ENCODE assay signal across 1 cellular context in genomic region chr11:94151903-94152677, GRCh38.
TF ChIP-seq lines count a peak whose summit lies in the region.

No MANE protein-coding gene starts in this region.

TF ChIP-seq in SK-N-SH, 30 proteins besides CTCF, POLR2A, EP300 and RAD21 (continued from another document):
- TF ChIP-seq RFX5 (IDR thresholded peaks at IDR 0.05; ENCODE audit: low read length) (no peak), USF2 (IDR thresholded peaks at IDR 0.05; ENCODE audit: borderline replicate concordance, low read depth, low read length) (no peak), TCF12 (IDR thresholded peaks at IDR 0.05) (peak; percentile 70), CHD2 (IDR thresholded peaks at IDR 0.05; ENCODE audit: low read length, partially characterized antibody) (no peak), SIN3A (IDR thresholded peaks at IDR 0.05; ENCODE audit: borderline replicate concordance, low read depth, low read length) (no peak), TEAD4 (IDR thresholded peaks at IDR 0.05; ENCODE audit: borderline replicate concordance, insufficient read depth) (no peak), YY1 (IDR thresholded peaks at IDR 0.05; ENCODE audit: low read depth) (no peak), SMC3 (IDR thresholded peaks at IDR 0.05; ENCODE audit: low read depth, low read length) (no peak), FOXJ3 (CRISPR knock-in tag; IDR thresholded peaks at IDR 0.05) (no peak), MXI1 (IDR thresholded peaks at IDR 0.05; ENCODE audit: low read depth, low read length) (no peak), JUND (IDR thresholded peaks at IDR 0.05) (peak; percentile 92), GABPA (IDR thresholded peaks at IDR 0.05; ENCODE audit: low read depth) (no peak), USF1 (IDR thresholded peaks at IDR 0.05; ENCODE audit: borderline replicate concordance, low read depth) (no peak), ZBTB33 (IDR thresholded peaks at IDR 0.05; ENCODE audit: borderline replicate concordance, low read depth) (no peak), RXRA (IDR thresholded peaks at IDR 0.05; ENCODE audit: borderline replicate concordance, low read depth) (peak; percentile 32; the same call in 1 of the 2 replicates), MEF2A (IDR thresholded peaks at IDR 0.05; ENCODE audit: borderline replicate concordance, low read depth) (peak; percentile 47; the same call in 1 of the 2 replicates), NFIC (IDR thresholded peaks at IDR 0.05; ENCODE audit: borderline replicate concordance) (no peak; the same call in 1 of the 2 replicates)
